ENCODE assay signal across 2 cellular contexts in the genomic region with DNA sequence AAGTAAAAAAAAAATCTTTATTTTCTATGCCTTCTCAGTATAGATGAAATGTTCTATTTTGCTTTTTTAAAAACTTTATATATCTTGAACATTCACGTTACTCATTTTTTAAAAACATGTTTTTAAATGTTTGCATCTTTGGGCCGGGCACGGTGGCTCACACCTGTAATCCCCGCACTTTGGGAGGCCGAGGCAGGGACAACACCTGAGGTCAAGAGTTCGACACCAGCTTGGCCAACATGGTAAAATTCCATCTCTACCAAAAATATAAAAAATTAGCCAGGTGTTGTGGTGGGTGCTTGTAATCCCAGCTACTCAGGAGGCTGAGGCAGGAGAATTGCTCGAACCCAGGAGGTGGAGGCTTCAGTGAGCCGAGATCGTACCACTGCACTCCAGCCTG. TPM values are rescaled to one million over a fixed set of nuclear protein-coding genes. Genes with fewer than 3 reads are reported as not detected.
"Had no signal": no experiment of that assay in that cellular context is flagged by ENCODE, and none has a peak within 500 bp of the region (broad histone marks: within the 10 kb centered on the region; RNA-seq: fewer than 3 reads in every experiment).

No MANE protein-coding gene starts in this region.

RNA-seq across cellular contexts. Expression of gene SNORC, which starts 37.6 kb away (rescaled TPM):
- total RNA-seq: GM23248 had no signal
- polyA plus RNA-seq: IgD-negative memory B cell had no signal
